ENCODE assay signal across 29 cellular contexts in the genomic region with DNA sequence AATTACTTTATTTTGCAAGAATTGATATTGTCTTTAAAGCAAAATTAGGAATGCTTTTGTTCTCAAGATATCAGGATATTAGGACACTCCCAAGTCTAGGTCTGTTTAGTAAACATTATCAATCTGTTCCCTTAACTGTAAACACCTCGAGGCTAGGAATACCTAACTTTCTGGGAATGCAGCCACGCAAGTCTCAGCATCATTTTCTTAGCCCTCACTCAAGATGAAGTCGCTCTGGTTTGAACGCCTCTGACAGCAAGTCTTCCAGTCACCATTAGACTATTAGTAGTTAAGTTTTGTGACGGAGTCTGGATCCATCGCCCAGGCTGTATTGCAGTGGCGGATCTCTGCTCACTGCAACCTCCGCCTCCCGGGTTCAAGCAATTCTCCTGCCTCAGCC.
"Had no signal": no experiment of that assay in that cellular context is flagged by ENCODE, and none has a peak within 500 bp of the region (broad histone marks: within the 10 kb centered on the region; RNA-seq: fewer than 3 reads in every experiment).

No MANE protein-coding gene starts in this region.

- H3K9ac ChIP-seq: parathyroid adenoma had no signal

- ATAC-seq: naive thymus-derived CD4-positive, alpha-beta T cell; natural killer cell treated with Interleukin-12 subunit alpha and Interleukin-12 subunit beta and Interleukin-15 and Interleukin-18, amount 100 ng/mL, for 72 hours; psoas muscle; right cardiac atrium; right lobe of liver; stimulated activated effector memory CD8-positive, alpha-beta T cell treated with anti-CD3 and anti-CD28 coated beads, Interleukin-12 subunit alpha, Interleukin-12 subunit beta, amount 100 ng/mL, for 72 hours; stimulated activated naive B cell treated with anti-CD40 and anti-IgM and Interleukin-4, amounts not matched to agents 10 μg/mL and 1 μg/mL and 100 μg/mL, for 72 hours; upper lobe of right lung had no signal

- H3K4me1 ChIP-seq: parathyroid adenoma, psoas muscle, right lobe of liver, sigmoid colon, stomach, thyroid gland, tibial nerve, upper lobe of right lung, uterus had no signal

- H3K4me1 Mint-ChIP-seq: naive thymus-derived CD4-positive, alpha-beta T cell; neural crest cell; stimulated activated effector memory CD8-positive, alpha-beta T cell treated with anti-CD3 and anti-CD28 coated beads, Interleukin-12 subunit alpha, Interleukin-12 subunit beta, amount 100 ng/mL, for 72 hours; stimulated activated naive B cell treated with anti-CD40 and anti-IgM and Interleukin-4, amounts not matched to agents 10 μg/mL and 1 μg/mL and 100 μg/mL, for 72 hours had no signal

- H3K79me2 ChIP-seq: parathyroid adenoma had no signal

- H3K36me3 ChIP-seq: ovary, right lobe of liver, sigmoid colon, stomach, thoracic aorta, thyroid gland, tibial nerve, upper lobe of right lung, uterus had no signal

- H3K9me3 ChIP-seq: ovary, psoas muscle, right lobe of liver, sigmoid colon, stomach, thoracic aorta, thyroid gland, tibial nerve, upper lobe of right lung, uterus had no signal

- H3K9me3 Mint-ChIP-seq: nephron progenitor cell; neural crest cell; stimulated activated effector memory CD8-positive, alpha-beta T cell treated with anti-CD3 and anti-CD28 coated beads, Interleukin-12 subunit alpha, Interleukin-12 subunit beta, amount 100 ng/mL, for 72 hours; stimulated activated naive CD8-positive, alpha-beta T cell treated with anti-CD3 and anti-CD28 coated beads, Interleukin-15, Interleukin-2, amounts not matched to agents 100 ng/mL and 50 ng/mL, for 24 hours; type B pancreatic cell had no signal

- H3K36me3 Mint-ChIP-seq: naive thymus-derived CD4-positive, alpha-beta T cell; natural killer cell treated with Interleukin-12 subunit alpha and Interleukin-12 subunit beta and Interleukin-15 and Interleukin-18, amount 100 ng/mL, for 72 hours; stimulated activated effector memory CD8-positive, alpha-beta T cell treated with anti-CD3 and anti-CD28 coated beads, Interleukin-12 subunit alpha, Interleukin-12 subunit beta, amount 100 ng/mL, for 72 hours; stimulated activated naive B cell treated with anti-CD40 and anti-IgM and Interleukin-4, amounts not matched to agents 10 μg/mL and 1 μg/mL and 100 μg/mL, for 72 hours; type B pancreatic cell had no signal

- H3K27ac ChIP-seq: ovary, parathyroid adenoma, psoas muscle, right lobe of liver, sigmoid colon, stomach, thoracic aorta, thyroid gland, tibial nerve, upper lobe of right lung, uterus had no signal

- H3K4me3 Mint-ChIP-seq: naive thymus-derived CD4-positive, alpha-beta T cell; natural killer cell treated with Interleukin-12 subunit alpha and Interleukin-12 subunit beta and Interleukin-15 and Interleukin-18, amount 100 ng/mL, for 72 hours; nephron progenitor cell; neural crest cell; stimulated activated effector memory CD8-positive, alpha-beta T cell treated with anti-CD3 and anti-CD28 coated beads, Interleukin-12 subunit alpha, Interleukin-12 subunit beta, amount 100 ng/mL, for 72 hours; stimulated activated naive B cell treated with anti-CD40 and anti-IgM and Interleukin-4, amounts not matched to agents 10 μg/mL and 1 μg/mL and 100 μg/mL, for 72 hours; stimulated activated naive CD8-positive, alpha-beta T cell treated with anti-CD3 and anti-CD28 coated beads, Interleukin-15, Interleukin-2, amounts not matched to agents 100 ng/mL and 50 ng/mL, for 24 hours; type B pancreatic cell had no signal

- DNase-seq: naive thymus-derived CD4-positive, alpha-beta T cell; nephron progenitor cell; occipital lobe; ovary; posterior cingulate gyrus; psoas muscle; right cardiac atrium; right lobe of liver; sigmoid colon; small intestine; stimulated activated CD4-positive, alpha-beta T cell treated with anti-CD3 and anti-CD28 coated beads, Interleukin-15, amount 100 ng/mL, for 24 hours; stimulated activated CD4-positive, alpha-beta T cell treated with anti-CD3 and anti-CD28 coated beads, Interleukin-2, amount 100 ng/mL, for 24 hours; stimulated activated CD4-positive, alpha-beta T cell treated with anti-CD3 and anti-CD28 coated beads, Interleukin-2, amount 100 ng/mL, for 48 hours; stimulated activated CD4-positive, alpha-beta T cell treated with anti-CD3 and anti-CD28 coated beads, Interleukin-4, amount 100 ng/mL, for 24 hours; stimulated activated naive B cell treated with anti-CD40 and anti-IgM and Interleukin-4, amounts not matched to agents 10 μg/mL and 1 μg/mL and 100 μg/mL, for 72 hours; stimulated activated naive CD4-positive, alpha-beta T cell treated with Interleukin-2 at 50 U/mL for 16 hours; stomach; thyroid gland; upper lobe of right lung; uterus had no signal

- H3K27me3 Mint-ChIP-seq: progenitor cell of endocrine pancreas had no signal

- H3K4me3 ChIP-seq: ovary, psoas muscle, right lobe of liver, sigmoid colon, stomach, thoracic aorta, thyroid gland, tibial nerve, upper lobe of right lung, uterus had no signal

- H3K27ac Mint-ChIP-seq: naive thymus-derived CD4-positive, alpha-beta T cell; natural killer cell treated with Interleukin-12 subunit alpha and Interleukin-12 subunit beta and Interleukin-15 and Interleukin-18, amount 100 ng/mL, for 72 hours; nephron progenitor cell; progenitor cell of endocrine pancreas; stimulated activated effector memory CD8-positive, alpha-beta T cell treated with anti-CD3 and anti-CD28 coated beads, Interleukin-12 subunit alpha, Interleukin-12 subunit beta, amount 100 ng/mL, for 72 hours; stimulated activated naive B cell treated with anti-CD40 and anti-IgM and Interleukin-4, amounts not matched to agents 10 μg/mL and 1 μg/mL and 100 μg/mL, for 72 hours; stimulated activated naive CD8-positive, alpha-beta T cell treated with anti-CD3 and anti-CD28 coated beads, Interleukin-15, Interleukin-2, amounts not matched to agents 100 ng/mL and 50 ng/mL, for 24 hours; type B pancreatic cell had no signal

- H2AFZ ChIP-seq: parathyroid adenoma had no signal

- H3K27me3 ChIP-seq: ovary, right lobe of liver, sigmoid colon, stomach, thyroid gland, tibial nerve, upper lobe of right lung, uterus had no signal
